ENCODE assay signal across 11 cellular contexts in the genomic region with DNA sequence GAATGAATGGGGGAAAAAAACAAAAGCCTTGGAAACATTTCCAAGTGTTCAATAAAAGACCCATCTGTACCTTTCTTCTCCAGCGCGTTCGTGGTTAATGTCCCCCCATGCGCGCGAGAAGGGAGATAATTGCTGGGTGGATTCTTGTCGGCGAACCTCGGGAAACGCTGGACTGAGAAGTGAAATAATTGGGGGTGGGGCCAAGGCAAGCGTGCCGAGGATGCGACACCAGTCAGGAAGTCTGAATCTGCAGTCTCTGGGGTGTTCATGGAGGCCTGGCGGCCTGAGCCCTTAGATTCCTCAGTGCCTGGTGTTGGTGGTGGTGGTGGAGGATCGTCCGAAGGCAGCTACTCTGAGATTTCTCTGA. TPM values are rescaled to one million over a fixed set of nuclear protein-coding genes. Genes with fewer than 3 reads are reported as not detected.
DNase-seq lines count a peak whose midpoint lies in the region; ATAC-seq, FAIRE-seq and TF ChIP-seq lines count a peak whose summit lies in the region.
"Had no signal": no experiment of that assay in that cellular context is flagged by ENCODE, and none has a peak within 500 bp of the region (broad histone marks: within the 10 kb centered on the region; RNA-seq: fewer than 3 reads in every experiment).

No MANE protein-coding gene starts in this region.

- peaks cover 4 to 57% of the 10 kb centered on the region in 2 donors for H3K27me3 ChIP-seq in tibial artery

- CTCF ChIA-PET in WTC11 (lab: Charles Lee) = interaction anchor here (0.7 to 1.9 kb wide), 10 partner anchors 8 to 269 kb away, joined by 3 to 13 read pairs (median 4); no protein-coding TSS in a partner anchor

- H3K4me1 ChIP-seq in tibial artery = peaks cover 0 to 22% (median 13%) of the 10 kb centered on the region in 4 donors

- POLR2A ChIA-PET in WTC11 (lab: Charles Lee) = no interaction called here

- no peak overlapping the region for H3K27ac ChIP-seq in tibial artery

- no peaks in the 10 kb centered on the region for H3K36me3 ChIP-seq in tibial artery

- H3K4me1 Mint-ChIP-seq in WTC11 (peaks cover 52% of the 10 kb centered on the region), nephron (peaks cover 60% of the 10 kb centered on the region)

- no peak for DNase-seq in WTC11 (ENCODE audit: low spot score)
- DNase-seq in Kasumi-1 (lab: John Stamatoyannopoulos, UW) = no peak
- no peak for DNase-seq in tibial artery
- no peak for DNase-seq in D721Med (ENCODE audit: insufficient read length, low spot score)
- DNase-seq: SW 1271 had no signal

- TF ChIP-seq CTCF in WTC11 (IDR thresholded peaks at IDR 0.05) (0 out of 2 replicates have a peak, but pooled peaks have one; percentile 5), nephron (IDR thresholded peaks at IDR 0.05; ENCODE audit: unreplicated experiment in 3 of 3) (peak in 1 of 3 experiments; percentile 13), tibial artery (IDR thresholded peaks at IDR 0.05) (no peak), D721Med (IDR thresholded peaks at IDR 0.05; ENCODE audit: insufficient read depth, missing control alignments) (no peak)

- H3K27ac Mint-ChIP-seq in WTC11 (no peak overlapping the region), nephron (no peak overlapping the region)

- ATAC-seq in GM18502 (IDR thresholded peaks at IDR 0.05; ENCODE audit: poor library complexity, unreplicated experiment) (peak; percentile 29), HG02973 (IDR thresholded peaks at IDR 0.05; ENCODE audit: unreplicated experiment) (peak; percentile 18), WTC11 (peak; percentile 10), HG02798 (IDR thresholded peaks at IDR 0.05; ENCODE audit: poor library complexity, unreplicated experiment) (no peak)

- H3K9me3 ChIP-seq in tibial artery = peaks cover 0 to under 1% (median 0%) of the 10 kb centered on the region in 3 donors

- peak overlapping the region; percentile 65 for H3K4me3 Mint-ChIP-seq in WTC11
- H3K4me3 Mint-ChIP-seq in nephron = peak overlapping the region; percentile 60 to 68 (median 64)

- no peak for FAIRE-seq in D721Med (lab: Jason Lieb, UNC)
- FAIRE-seq: GM18507 had no signal

- intact Hi-C loops in tibial artery (cut with DNase I; ENCODE audit: low total_unique reads) = no loop called here

- no peak overlapping the region for H3K4me3 ChIP-seq in tibial artery

- no peaks in the 10 kb centered on the region for H3K9me3 Mint-ChIP-seq in WTC11
- H3K9me3 Mint-ChIP-seq in nephron = no peaks in the 10 kb centered on the region

- no peaks in the 10 kb centered on the region for H3K36me3 Mint-ChIP-seq in WTC11
- H3K36me3 Mint-ChIP-seq in nephron (ENCODE audit: low read depth) = no peaks in the 10 kb centered on the region

- H3K27me3 Mint-ChIP-seq in WTC11 (ENCODE audit: low read depth) (peaks cover 88% of the 10 kb centered on the region), nephron (ENCODE audit: low read depth) (peaks cover 98% of the 10 kb centered on the region)

TF ChIP-seq in WTC11, 78 proteins besides CTCF, POLR2A, EP300 and RAD21:
- TF ChIP-seq JAZF1 (CRISPR knock-in tag; IDR thresholded peaks at IDR 0.05) (no peak), OVOL2 (CRISPR knock-in tag; IDR thresholded peaks at IDR 0.05; ENCODE audit: borderline replicate concordance) (no peak), SMAD3 (CRISPR knock-in tag; IDR thresholded peaks at IDR 0.05; ENCODE audit: borderline replicate concordance) (no peak), FOXK1 (CRISPR knock-in tag; IDR thresholded peaks at IDR 0.05) (no peak), GRHL2 (CRISPR knock-in tag; IDR thresholded peaks at IDR 0.05; ENCODE audit: insufficient replicate concordance, severe bottlenecking) (no peak), EMX1 (CRISPR knock-in tag; IDR thresholded peaks at IDR 0.05) (no peak)

RNA-seq across cellular contexts. Expression of a gene that starts 5.3 kb away (rescaled TPM):
- total RNA-seq in WTC11 (2021) = 0.07 TPM in 1 of 3 replicates, not detected in the others
- total RNA-seq: cerebellum had no signal
